27 cellular contexts compared by ENCODE assay signal in the genomic region with DNA sequence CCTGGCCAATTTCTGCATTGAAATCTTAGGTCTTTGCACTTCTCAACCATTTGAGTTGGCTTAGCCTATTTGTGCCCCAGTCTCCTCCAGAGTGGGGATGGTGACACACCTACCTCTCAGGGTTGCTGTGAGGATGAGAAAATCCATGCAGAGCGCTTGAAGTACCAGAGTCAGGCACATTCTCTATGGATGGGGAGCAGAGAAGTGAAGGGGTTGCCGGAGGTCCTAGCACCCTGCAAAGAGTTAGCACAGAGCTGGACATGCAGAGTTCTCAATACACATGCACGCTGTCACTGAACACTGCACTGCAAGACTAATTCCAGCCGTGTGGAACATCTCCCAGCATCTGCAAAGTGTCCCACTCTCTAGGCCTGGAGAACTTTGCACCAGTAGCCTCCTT. TPM values are rescaled to one million over a fixed set of nuclear protein-coding genes. Genes with fewer than 3 reads are reported as not detected.
"Had no signal": no experiment of that assay in that cellular context is flagged by ENCODE, and none has a peak within 500 bp of the region (broad histone marks: within the 10 kb centered on the region; RNA-seq: fewer than 3 reads in every experiment).

No MANE protein-coding gene starts in this region.

- H3K9me3 ChIP-seq: ovary, right lobe of liver, sigmoid colon, suprapubic skin, testis, tibial artery, transverse colon, upper lobe of left lung had no signal

- H3K4me3 ChIP-seq: neural progenitor cell, ovary, psoas muscle, right lobe of liver, sigmoid colon, suprapubic skin, testis, tibial artery, transverse colon, upper lobe of left lung had no signal

- H3K27ac ChIP-seq: neural progenitor cell, ovary, parathyroid adenoma, psoas muscle, right lobe of liver, sigmoid colon, suprapubic skin, testis, tibial artery, transverse colon, upper lobe of left lung had no signal

- H3K4me1 ChIP-seq: parathyroid adenoma had no signal

- ATAC-seq: naive thymus-derived CD4-positive, alpha-beta T cell; natural killer cell; psoas muscle; right cardiac atrium; right lobe of liver; stimulated activated effector memory CD8-positive, alpha-beta T cell treated with anti-CD3 and anti-CD28 coated beads, Interleukin-12 subunit alpha, Interleukin-12 subunit beta, amount 100 ng/mL, for 72 hours; stimulated activated naive B cell treated with anti-CD40 and anti-IgM and Interleukin-4, amounts not matched to agents 10 μg/mL and 1 μg/mL and 100 μg/mL, for 72 hours; stimulated activated naive CD8-positive, alpha-beta T cell treated with anti-CD3 and anti-CD28 coated beads, Interleukin-15, amount 100 ng/mL, for 72 hours; stimulated activated naive CD8-positive, alpha-beta T cell treated with anti-CD3 and anti-CD28 coated beads, Interleukin-15, Interleukin-2, amounts not matched to agents 100 U/mL and 50 U/mL, for 24 hours had no signal

- H3K36me3 ChIP-seq: neural progenitor cell, ovary, right lobe of liver, sigmoid colon, suprapubic skin, tibial artery, transverse colon, upper lobe of left lung had no signal

- DNase-seq: naive thymus-derived CD4-positive, alpha-beta T cell; natural killer cell; occipital lobe; ovary; posterior cingulate gyrus; psoas muscle; right cardiac atrium; right lobe of liver; sigmoid colon; small intestine; stimulated activated CD4-positive, alpha-beta T cell treated with anti-CD3 and anti-CD28 coated beads, Interleukin-15, amount 100 ng/mL, for 24 hours; stimulated activated CD4-positive, alpha-beta T cell treated with anti-CD3 and anti-CD28 coated beads, Interleukin-2, amount 100 ng/mL, for 24 hours; stimulated activated CD4-positive, alpha-beta T cell treated with anti-CD3 and anti-CD28 coated beads, Interleukin-2, amount 100 ng/mL, for 48 hours; stimulated activated CD4-positive, alpha-beta T cell treated with anti-CD3 and anti-CD28 coated beads, Interleukin-4, amount 100 ng/mL, for 24 hours; stimulated activated naive B cell treated with anti-CD40 and anti-IgM and Interleukin-4, amounts not matched to agents 10 μg/mL and 1 μg/mL and 100 μg/mL, for 72 hours; stimulated activated naive CD8-positive, alpha-beta T cell treated with anti-CD3 and anti-CD28 coated beads, Interleukin-15, amount 100 ng/mL, for 72 hours; stimulated activated naive CD8-positive, alpha-beta T cell treated with anti-CD3 and anti-CD28 coated beads, Interleukin-15, Interleukin-2, amounts not matched to agents 100 U/mL and 50 U/mL, for 24 hours; substantia nigra; testis; tibial artery; transverse colon; upper lobe of left lung had no signal

- H3K27me3 ChIP-seq: ovary, sigmoid colon, testis, tibial artery had no signal

RNA-seq across cellular contexts. Expression of a gene that starts 2.6 kb away (rescaled TPM):
- polyA plus RNA-seq: naive thymus-derived CD4-positive, alpha-beta T cell had no signal

RNA-seq across cellular contexts. Expression of a gene that starts 29.5 kb away (rescaled TPM):
- polyA plus RNA-seq: naive thymus-derived CD4-positive, alpha-beta T cell; neural cell had no signal
